Comparison of ENCODE assay signal across 33 cellular contexts in the genomic region with DNA sequence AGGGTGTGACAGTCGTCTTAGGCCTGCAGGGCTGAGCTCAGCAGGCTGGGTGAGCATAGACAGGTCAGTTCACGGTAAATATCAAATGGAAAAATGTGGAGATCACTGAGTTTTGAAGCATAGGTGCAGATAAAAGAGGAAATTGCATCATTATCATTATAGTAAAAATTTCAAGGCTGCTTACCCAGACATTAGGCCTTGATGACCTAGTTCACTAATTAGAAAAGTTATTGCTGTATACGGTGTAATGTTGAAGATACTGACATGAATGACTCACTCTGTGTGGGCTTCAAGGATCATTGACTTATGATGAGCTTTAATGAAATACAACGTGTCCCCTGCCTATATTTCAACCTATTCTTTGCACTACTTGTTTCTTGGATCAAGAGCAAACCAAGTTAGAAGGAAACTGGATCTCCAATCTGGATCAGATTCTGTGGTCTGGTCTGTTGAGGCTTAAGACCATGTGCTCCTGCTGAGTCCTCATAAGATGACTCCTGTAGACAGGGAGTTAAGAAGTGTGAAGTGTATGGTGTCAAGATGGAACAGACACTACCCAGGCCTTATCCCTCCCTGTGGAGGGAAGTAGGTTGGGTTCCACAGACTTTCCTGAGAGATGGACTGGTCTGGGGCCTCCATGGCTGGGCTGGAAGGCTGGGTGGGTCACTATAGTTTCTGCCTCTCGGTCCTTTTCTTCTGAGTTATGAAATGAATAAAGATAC. TPM values are rescaled to one million over a fixed set of nuclear protein-coding genes. Genes with fewer than 3 reads are reported as not detected.
"Had no signal": no experiment of that assay in that cellular context is flagged by ENCODE, and none has a peak within 500 bp of the region (broad histone marks: within the 10 kb centered on the region; RNA-seq: fewer than 3 reads in every experiment).

No MANE protein-coding gene starts in this region.

- ATAC-seq: activated CD4-positive, alpha-beta T cell treated with anti-CD3 and anti-CD28 coated beads for 36 hours; activated CD8-positive, alpha-beta memory T cell treated with anti-CD3 and anti-CD28 coated beads, Interleukin-2, amount 10 ng/mL, durations not matched to agents 7 days and 5 days; activated naive CD8-positive, alpha-beta T cell treated with anti-CD3 and anti-CD28 coated beads, Interleukin-2, amount 50 U/mL, for 24 hours; WTC11 had no signal

- H3K27me3 ChIP-seq: brain microvascular endothelial cell, MG63, Peyer's patch, SJSA1 had no signal

- DNase-seq: activated CD4-positive, alpha-beta T cell treated with anti-CD3 and anti-CD28 coated beads for 36 hours; activated CD4-positive, alpha-beta T cell treated with anti-CD3 and anti-CD28 coated beads, Interleukin-2, amount 10 ng/mL, durations not matched to agents 7 days and 5 days; activated CD4-positive, alpha-beta T cell treated with anti-CD3 and anti-CD28 coated beads, Interleukin-2, amount 50 U/mL, for 48 hours; activated CD8-positive, alpha-beta memory T cell treated with anti-CD3 and anti-CD28 coated beads for 24 hours; activated CD8-positive, alpha-beta memory T cell treated with anti-CD3 and anti-CD28 coated beads, Interleukin-2, amount 10 ng/mL, durations not matched to agents 7 days and 5 days; activated CD8-positive, alpha-beta memory T cell treated with anti-CD3 and anti-CD28 coated beads, Interleukin-2, amount 50 U/mL, for 48 hours; activated effector memory CD4-positive, alpha-beta T cell treated with Interleukin-2 at 50 U/mL for 16 hours; activated naive CD4-positive, alpha-beta T cell treated with anti-CD3 and anti-CD28 coated beads, Interleukin-2, amount 10 ng/mL, durations not matched to agents 7 days and 5 days; activated naive CD8-positive, alpha-beta T cell treated with anti-CD3 and anti-CD28 coated beads, Interleukin-2, amount 50 U/mL, for 24 hours; activated T-cell treated with anti-CD3 and anti-CD28 coated beads, Interleukin-2, amount 50 U/mL, for 48 hours; amniotic stem cell; aorta; brain microvascular endothelial cell; Kasumi-1; KG1; MG63; NCI-H1048; NCI-H1105 treated with DMSO at 0.1 percent for 48 hours; NCI-H1436; NCI-H1694; NCI-H1930; NCI-H2081 treated with DMSO at 0.1 percent for 48 hours; NCI-H226; NCI-H446 treated with DMSO at 0.1 percent for 48 hours; NCI-H524; NCI-H69; NCI-H82; Peyer's patch; RPMI8226; SHP77 treated with DMSO at 0.1 percent for 48 hours; SK-N-SH had no signal

- H3K27ac ChIP-seq: brain microvascular endothelial cell, Peyer's patch, SJSA1 had no signal

- H3K9me2 ChIP-seq: SK-N-SH had no signal

- H3K4me2 ChIP-seq: SK-N-SH had no signal

- H3K4me1 ChIP-seq: Peyer's patch had no signal

- H3K9me3 ChIP-seq: MG63, SJSA1, SK-N-SH had no signal

- H3K4me3 ChIP-seq: MG63, Peyer's patch, SJSA1 had no signal

- H3K36me3 ChIP-seq: brain microvascular endothelial cell, MG63, Peyer's patch, SJSA1 had no signal

RNA-seq across cellular contexts. Expression of gene OR2F2, which starts 3.6 kb away (rescaled TPM):
- total RNA-seq: activated CD4-positive, alpha-beta T cell treated with anti-CD3 and anti-CD28 coated beads for 36 hours; activated CD4-positive, alpha-beta T cell treated with anti-CD3 and anti-CD28 coated beads, Interleukin-2, amount 10 ng/mL, durations not matched to agents 7 days and 5 days; activated CD8-positive, alpha-beta memory T cell treated with anti-CD3 and anti-CD28 coated beads, Interleukin-2, amount 10 ng/mL, durations not matched to agents 7 days and 5 days; aorta; Peyer's patch; WTC11 had no signal

RNA-seq across cellular contexts. Expression of gene OR2F1, which starts 16.0 kb away (rescaled TPM):
- total RNA-seq: activated CD4-positive, alpha-beta T cell treated with anti-CD3 and anti-CD28 coated beads for 36 hours; activated CD4-positive, alpha-beta T cell treated with anti-CD3 and anti-CD28 coated beads, Interleukin-2, amount 10 ng/mL, durations not matched to agents 7 days and 5 days; activated CD8-positive, alpha-beta memory T cell treated with anti-CD3 and anti-CD28 coated beads, Interleukin-2, amount 10 ng/mL, durations not matched to agents 7 days and 5 days; aorta; Peyer's patch; SJSA1; WTC11 had no signal
